1 cellular context compared by ENCODE assay signal in the genomic region with DNA sequence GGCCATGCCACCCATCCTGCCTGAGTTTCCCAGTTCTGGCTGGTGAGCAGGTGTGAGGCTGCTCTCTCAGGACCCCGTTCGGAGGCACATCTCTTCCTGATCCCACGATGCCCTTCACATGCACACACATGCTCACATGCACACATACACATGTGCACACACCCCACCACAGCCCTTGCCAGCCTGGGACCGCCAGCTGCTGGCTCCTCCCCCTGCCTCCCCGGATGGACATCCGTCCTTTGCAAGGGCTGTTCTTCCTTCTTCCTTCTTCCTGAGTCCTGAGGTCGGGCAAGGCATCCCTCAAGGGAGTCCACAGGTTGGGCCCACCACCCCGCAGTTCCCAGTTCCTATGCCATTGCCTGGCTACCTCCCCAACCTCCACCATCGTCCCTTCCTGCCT.
TF ChIP-seq lines count a peak whose summit lies in the region.

No MANE protein-coding gene starts in this region.

TF ChIP-seq in IMR-90, 13 proteins besides CTCF, POLR2A, EP300 and RAD21:
- TF ChIP-seq SMC3 (IDR thresholded peaks at IDR 0.05; ENCODE audit: low read depth, low read length) (no peak), CEBPB (IDR thresholded peaks at IDR 0.05; ENCODE audit: low read depth, low read length) (no peak), MAZ (IDR thresholded peaks at IDR 0.05; ENCODE audit: borderline replicate concordance, low read depth, low read length) (no peak), BHLHE40 (IDR thresholded peaks at IDR 0.05; ENCODE audit: low read depth, low read length) (no peak), MAFK (IDR thresholded peaks at IDR 0.05; ENCODE audit: low read depth, low read length) (no peak), MXI1 (IDR thresholded peaks at IDR 0.05; ENCODE audit: borderline replicate concordance, low read depth, low read length) (no peak), NFE2L2 (IDR thresholded peaks at IDR 0.05; ENCODE audit: low read depth, low read length) (no peak), RCOR1 (IDR thresholded peaks at IDR 0.05; ENCODE audit: insufficient replicate concordance, low read length) (no peak), FOS (IDR thresholded peaks at IDR 0.05; ENCODE audit: low read depth, low read length) (no peak), RFX5 (IDR thresholded peaks at IDR 0.05; ENCODE audit: low read depth, low read length) (no peak)
- TF ChIP-seq, protein P1, sequence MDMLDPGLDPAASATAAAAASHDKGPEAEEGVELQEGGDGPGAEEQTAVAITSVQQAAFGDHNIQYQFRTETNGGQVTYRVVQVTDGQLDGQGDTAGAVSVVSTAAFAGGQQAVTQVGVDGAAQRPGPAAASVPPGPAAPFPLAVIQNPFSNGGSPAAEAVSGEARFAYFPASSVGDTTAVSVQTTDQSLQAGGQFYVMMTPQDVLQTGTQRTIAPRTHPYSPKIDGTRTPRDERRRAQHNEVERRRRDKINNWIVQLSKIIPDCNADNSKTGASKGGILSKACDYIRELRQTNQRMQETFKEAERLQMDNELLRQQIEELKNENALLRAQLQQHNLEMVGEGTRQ (IDR thresholded peaks at IDR 0.05; ENCODE audit: low read depth, low read length) = no peak
TF ChIP-seq in IMR-90: peak in this region for 0.
